ENCODE assay signal across 1 cellular context in genomic region chr1:243841507-243841906, GRCh38.
TF ChIP-seq lines count a peak whose summit lies in the region.

No MANE protein-coding gene starts in this region.

TF ChIP-seq in SK-N-SH treated with all-trans-retinoic acid at 6 μM for 48 hours, 23 proteins besides CTCF, POLR2A, EP300 and RAD21 (continued from another document):
- no peak for TF ChIP-seq PATZ1 (CRISPR knock-in tag; IDR thresholded peaks at IDR 0.05; ENCODE audit: borderline replicate concordance)
- TF ChIP-seq ESRRG (CRISPR knock-in tag; IDR thresholded peaks at IDR 0.05), result no peak
- TF ChIP-seq ISL1 (CRISPR knock-in tag; IDR thresholded peaks at IDR 0.05), result no peak
- no peak for TF ChIP-seq CREB5 (CRISPR knock-in tag; IDR thresholded peaks at IDR 0.05; ENCODE audit: low read depth)
- no peak for TF ChIP-seq TOX (CRISPR knock-in tag; IDR thresholded peaks at IDR 0.05; ENCODE audit: borderline replicate concordance)
- no peak for TF ChIP-seq ZNF8 (CRISPR knock-in tag; IDR thresholded peaks at IDR 0.05)
- no peak for TF ChIP-seq ZFP3 (CRISPR knock-in tag; IDR thresholded peaks at IDR 0.05)
- TF ChIP-seq BACH2 (CRISPR knock-in tag; IDR thresholded peaks at IDR 0.05; ENCODE audit: borderline replicate concordance), result no peak
